ENCODE assay signal across 8 cellular contexts in the genomic region with DNA sequence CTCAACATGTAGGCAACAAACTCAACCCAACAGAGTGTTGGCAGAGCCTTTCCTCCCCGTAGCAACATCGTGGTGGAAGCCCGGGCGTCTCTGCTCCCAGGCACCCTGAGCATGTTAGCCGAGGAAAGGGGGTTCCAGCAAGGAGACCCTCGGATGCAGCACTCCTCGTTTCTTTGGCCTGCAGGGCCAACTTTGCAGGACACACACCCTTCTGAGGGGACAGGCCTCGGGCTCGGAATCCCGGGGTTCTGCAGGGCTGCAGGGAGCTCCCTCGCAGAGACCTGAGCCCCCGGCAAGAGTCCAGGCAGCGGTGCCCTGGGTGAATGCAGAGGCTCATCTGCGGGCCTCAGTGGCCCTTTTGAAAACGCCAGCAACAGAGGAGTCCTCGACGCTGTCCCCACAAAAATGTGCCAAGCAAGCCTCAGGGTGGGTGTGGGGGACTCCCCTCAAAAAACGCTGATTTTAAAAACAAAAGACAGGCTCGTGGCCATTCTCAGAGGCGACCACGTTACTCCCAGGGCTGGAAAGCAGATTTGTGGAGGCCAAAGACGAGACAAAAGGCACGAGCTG. TPM values are rescaled to one million over a fixed set of nuclear protein-coding genes. Genes with fewer than 3 reads are reported as not detected.
A peak's percentile ranks its signal among the peaks of the same experiment; 100 is the strongest.
DNase-seq lines count a peak whose midpoint lies in the region; ATAC-seq and TF ChIP-seq lines count a peak whose summit lies in the region.

No MANE protein-coding gene starts in this region.

- no peaks in the 10 kb centered on the region for H3K9me3 ChIP-seq in thoracic aorta

- no peaks in the 10 kb centered on the region for H3K36me3 ChIP-seq in thoracic aorta

- 10 to 11% methylated on average over 21 of the region's 23 CpGs for WGBS in lower leg skin, 2 donors

- peak overlapping the region; percentile 38 for H3K4me3 ChIP-seq in lower leg skin (ENCODE audit: low read depth, poor library complexity, severe bottlenecking)
- peak overlapping the region; percentile 80 for H3K4me3 ChIP-seq in thoracic aorta

- TF ChIP-seq POLR2A in lower leg skin (IDR thresholded peaks at IDR 0.05): no peak

- H3K27ac ChIP-seq in thoracic aorta: no peak overlapping the region

- intact Hi-C loops in lower leg skin (cut with DNase I; ENCODE audit: low total_unique reads): no loop called here

- no peaks in the 10 kb centered on the region for H3K27me3 ChIP-seq in thoracic aorta (replicated peaks; ENCODE audit: insufficient read depth)

- peaks cover 0 to 14% of the 10 kb centered on the region in 2 donors for H3K4me1 ChIP-seq in thoracic aorta (ENCODE audit: control insufficient read depth in 1 of 2, low read depth in 2 of 2)

- ATAC-seq in thoracic aorta (ENCODE audit: insufficient number of reproducible peaks, low FRiP score, low read depth): no peak

- DNase-seq in Ammon's horn (ENCODE audit: low spot score) (peak; percentile 44), HuH-7.5 (ENCODE audit: low spot score) (peak; percentile 55), cerebellum (ENCODE audit: low spot score) (peak; percentile 25), lower leg skin (ENCODE audit: low spot score in 2 of 2) (peak in 1 of 2 donors; percentile 75), thoracic aorta (ENCODE audit: low spot score) (no peak), DMS53 (lab: John Stamatoyannopoulos, UW) (no peak), iPS-NIHi7 (ENCODE audit: extremely low spot score) (no peak), foreskin melanocyte (no peak)

- TF ChIP-seq CTCF in lower leg skin (IDR thresholded peaks at IDR 0.05) (no peak), thoracic aorta (IDR thresholded peaks at IDR 0.05) (no peak)

RNA-seq across cellular contexts. Expression of gene FAM171A1, which starts 1.4 kb away (rescaled TPM):
- total RNA-seq in cerebellum (29.7 TPM), lower leg skin (1 to 10 TPM; 2.7 to 5.4 (median 3.1) TPM), thoracic aorta (10 to 100 TPM; 14.8 to 28.7 TPM)

Comparison
In these comparisons a context has a peak if more than half of its experiments do, and no peak if none do; other contexts are left out.
1. DNase-seq: peak in Ammon's horn (single experiment), HuH-7.5 (single experiment) and cerebellum (single experiment); none in thoracic aorta (single experiment), DMS53 (single experiment), iPS-NIHi7 (single experiment) and foreskin melanocyte (single experiment).